In genomic region chr18:26865557-26865956, GRCh38 we compare ENCODE assay signal across 16 cellular contexts. TPM values are rescaled to one million over a fixed set of nuclear protein-coding genes. Genes with fewer than 3 reads are reported as not detected.
DNase-seq lines count a peak whose midpoint lies in the region; ATAC-seq and TF ChIP-seq lines count a peak whose summit lies in the region.
"Had no signal": no experiment of that assay in that cellular context is flagged by ENCODE, and none has a peak within 500 bp of the region (broad histone marks: within the 10 kb centered on the region; RNA-seq: fewer than 3 reads in every experiment).

TSS of gene AQP4 (minus strand) at chr18:26865707. CDS start at chr18:26865689, 18 bp downstream.

- no peaks in the 10 kb centered on the region for H3K36me3 ChIP-seq in left ventricle myocardium inferior
- peaks cover 0 to 5% of the 10 kb centered on the region in 2 donors for H3K36me3 ChIP-seq in gastrocnemius medialis
- H3K36me3 ChIP-seq: tibial nerve had no signal

- intact Hi-C loops in left ventricle myocardium inferior (cut with micrococcal nuclease) (no loop called here), gastrocnemius medialis (cut with DNase I; ENCODE audit: low total_unique reads) (loop anchor here (5.0 kb wide), 1 partner anchor 368 kb away; no protein-coding TSS in a partner anchor)

- TF ChIP-seq RAD21 in Ishikawa (IDR thresholded peaks at IDR 0.05; ENCODE audit: low read depth): no peak

- peak; percentile 54 to 75 for TF ChIP-seq POLR2A in gastrocnemius medialis (IDR thresholded peaks at IDR 0.05)

- in situ Hi-C loops in gastrocnemius medialis (cut with MboI; ENCODE audit: low sequenced_read_pairs in 4 of 4): loop anchor here in 1 of 4 donors (25.0 kb wide), 1 partner anchor 97 kb away; no protein-coding TSS in a partner anchor

- DNase-seq in NCI-H524 treated with DMSO at 0.1 percent for 48 hours (lab: John Stamatoyannopoulos, UW): peak; percentile 16
- DNase-seq in left ventricle myocardium inferior: peak; percentile 45
- DNase-seq in gastrocnemius medialis: peak; percentile 71 to 79
- DNase-seq in stimulated activated naive CD8-positive, alpha-beta T cell treated with anti-CD3 and anti-CD28 coated beads, Interleukin-15, Interleukin-2, amounts not matched to agents 100 U/mL and 50 U/mL, for 24 hours: no peak
- DNase-seq in NCI-H2227 (lab: John Stamatoyannopoulos, UW; ENCODE audit: unreplicated experiment): no peak
- DNase-seq: activated CD4-positive, alpha-beta T cell treated with anti-CD3 and anti-CD28 coated beads, Interleukin-2, amount 50 U/mL, for 48 hours; activated gamma-delta T cell; CD8-positive, alpha-beta memory T cell; central memory CD4-positive, alpha-beta T cell; NCI-H1092 treated with DMSO at 0.1 percent for 48 hours had no signal

- H3K9me3 ChIP-seq in left ventricle myocardium inferior (replicated peaks): no peaks in the 10 kb centered on the region
- H3K9me3 ChIP-seq in gastrocnemius medialis: no peaks in the 10 kb centered on the region
- H3K9me3 ChIP-seq: tibial nerve had no signal

- ATAC-seq in gastrocnemius medialis (peak; percentile 85 to 86), GM18868 (IDR thresholded peaks at IDR 0.05; ENCODE audit: unreplicated experiment) (no peak), GM18870 (IDR thresholded peaks at IDR 0.05; ENCODE audit: unreplicated experiment) (no peak)
- no peak for ATAC-seq in stimulated activated naive CD8-positive, alpha-beta T cell treated with anti-CD3 and anti-CD28 coated beads, Interleukin-15, Interleukin-2, amounts not matched to agents 100 U/mL and 50 U/mL, for 24 hours
- ATAC-seq: Panc1 had no signal

- H3K27me3 ChIP-seq in left ventricle myocardium inferior (ENCODE audit: low read depth): no peaks in the 10 kb centered on the region
- no peaks in the 10 kb centered on the region for H3K27me3 ChIP-seq in gastrocnemius medialis

- TF ChIP-seq CTCF in left ventricle myocardium inferior (IDR thresholded peaks at IDR 0.05; ENCODE audit: borderline replicate concordance) (no peak), gastrocnemius medialis (IDR thresholded peaks at IDR 0.05 in 4 of 5, conservative IDR thresholded peaks at IDR 0.05 in 1 of 5) (no peak)

- H3K4me1 ChIP-seq in left ventricle myocardium inferior: peaks cover 42% of the 10 kb centered on the region
- peaks cover 32 to 45% of the 10 kb centered on the region in 2 donors for H3K4me1 ChIP-seq in gastrocnemius medialis

- TF ChIP-seq EP300 in Ishikawa (IDR thresholded peaks at IDR 0.05; ENCODE audit: borderline replicate concordance): no peak

- H3K4me3 ChIP-seq in left ventricle myocardium inferior: peak within 1 kb of the TSS; percentile 65
- peak within 1 kb of the TSS; percentile 36 to 59 (median 50) for H3K4me3 ChIP-seq in gastrocnemius medialis
- H3K4me3 ChIP-seq: tibial nerve had no signal

- H3K27ac ChIP-seq in left ventricle myocardium inferior (replicated peaks) (peak within 1 kb of the TSS; percentile 81), gastrocnemius medialis (peak within 1 kb of the TSS; percentile 79 to 92 (median 84))
- H3K27ac ChIP-seq: tibial nerve had no signal

TF ChIP-seq in Ishikawa, 13 proteins besides CTCF, POLR2A, EP300 and RAD21:
- TF ChIP-seq EGR1 (IDR thresholded peaks at IDR 0.05): no peak
- peak; percentile 57; the same call in 1 of the 2 replicates for TF ChIP-seq MAX (IDR thresholded peaks at IDR 0.05)

RNA-seq across cellular contexts. Expression of gene AQP4, which starts in this region (rescaled TPM):
- total RNA-seq in left ventricle myocardium inferior: 1.9 TPM
- 10 to 100 TPM in 3 of 4 donors, 1 to 10 TPM in 1; 9.9 to 24.9 (median 15.3) TPM for total RNA-seq in gastrocnemius medialis
- total RNA-seq: CD8-positive, alpha-beta memory T cell; myocyte had no signal

Comparison
In these comparisons a context has a peak if more than half of its experiments do, and no peak if none do; other contexts are left out.
1. DNase-seq: peak in NCI-H524 treated with DMSO at 0.1 percent for 48 hours (single experiment), left ventricle myocardium inferior (single experiment) and gastrocnemius medialis (2 of 2); none in stimulated activated naive CD8-positive, alpha-beta T cell treated with anti-CD3 and anti-CD28 coated beads, Interleukin-15, Interleukin-2, amounts not matched to agents 100 U/mL and 50 U/mL, for 24 hours (single experiment) and NCI-H2227 (single experiment).
2. ATAC-seq: peak in gastrocnemius medialis (2 of 2); none in GM18868 (single experiment), GM18870 (single experiment) and stimulated activated naive CD8-positive, alpha-beta T cell treated with anti-CD3 and anti-CD28 coated beads, Interleukin-15, Interleukin-2, amounts not matched to agents 100 U/mL and 50 U/mL, for 24 hours (single experiment).